ENCODE assay signal across 9 cellular contexts in the genomic region with DNA sequence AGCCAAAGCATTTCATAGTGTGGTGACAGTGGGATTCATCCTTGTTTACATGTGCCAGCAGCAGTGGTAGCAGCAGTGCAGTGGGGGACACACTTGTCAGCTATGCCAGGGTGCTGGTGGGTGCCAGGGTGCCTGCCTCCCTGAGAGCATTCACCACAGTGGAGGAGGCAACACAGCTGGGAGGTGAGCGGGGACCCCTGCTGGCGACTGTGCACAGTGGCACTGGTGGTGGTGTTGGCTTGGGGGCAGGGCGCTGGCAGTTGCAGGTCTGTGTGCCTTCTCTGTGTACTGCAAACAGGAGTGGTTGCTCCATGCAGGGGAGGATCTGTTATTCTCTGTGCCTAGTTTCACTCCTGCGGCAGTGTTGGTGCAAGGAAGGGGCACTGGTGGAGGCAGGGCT. TPM values are rescaled to one million over a fixed set of nuclear protein-coding genes. Genes with fewer than 3 reads are reported as not detected.
DNase-seq lines count a peak whose midpoint lies in the region; ATAC-seq and TF ChIP-seq lines count a peak whose summit lies in the region.
"Had no signal": no experiment of that assay in that cellular context is flagged by ENCODE, and none has a peak within 500 bp of the region (broad histone marks: within the 10 kb centered on the region; RNA-seq: fewer than 3 reads in every experiment).

No MANE protein-coding gene starts in this region.

- H3K23ac ChIP-seq in mesenchymal stem cell (ENCODE audit: low read length in 2 of 2) = peak overlapping the region in 1 of 2 experiments; percentile 70

- H4K91ac ChIP-seq in mesenchymal stem cell (ENCODE audit: low read length) = no peak overlapping the region

- H3K4ac ChIP-seq in mesenchymal stem cell (ENCODE audit: low read depth in 1 of 2, low read length in 2 of 2) = peak overlapping the region in 1 of 2 experiments; percentile 20

- no peak overlapping the region for H2BK5ac ChIP-seq in mesenchymal stem cell (ENCODE audit: low read depth, low read length, poor library complexity, severe bottlenecking)

- peak overlapping the region in 1 of 2 experiments; percentile 35 for H3K14ac ChIP-seq in mesenchymal stem cell (ENCODE audit: low read length in 2 of 2)

- H2BK12ac ChIP-seq in mesenchymal stem cell (ENCODE audit: low read length in 2 of 2) = no peak overlapping the region

- TF ChIP-seq EP300 in transverse colon (IDR thresholded peaks at IDR 0.05; ENCODE audit: low read depth) = no peak

- intact Hi-C loops in right cardiac atrium (cut with DNase I) (no loop called here), transverse colon (cut with DNase I; ENCODE audit: low total_unique reads) (no loop called here)

- no peak overlapping the region for H2BK120ac ChIP-seq in mesenchymal stem cell (ENCODE audit: low read depth, low read length)

- no peak overlapping the region for H3K9ac ChIP-seq in mesenchymal stem cell (ENCODE audit: low read length)

- H4K8ac ChIP-seq in mesenchymal stem cell (ENCODE audit: low read length) = no peak overlapping the region

- no peak overlapping the region for H3K27ac ChIP-seq in right cardiac atrium (ENCODE audit: low read length)
- no peak overlapping the region for H3K27ac ChIP-seq in transverse colon
- no peak overlapping the region for H3K27ac ChIP-seq in mesenchymal stem cell (ENCODE audit: low read length, poor library complexity, severe bottlenecking)

- no peak overlapping the region for H2AFZ ChIP-seq in mesenchymal stem cell (ENCODE audit: low read depth, low read length)

- peaks cover 26% of the 10 kb centered on the region for H3K79me1 ChIP-seq in mesenchymal stem cell (replicated peaks; ENCODE audit: low read length, poor library complexity, severe bottlenecking)

- H3K4me3 ChIP-seq in right cardiac atrium (ENCODE audit: low read length) (no peak overlapping the region), transverse colon (no peak overlapping the region), mesenchymal stem cell (ENCODE audit: insufficient read depth in 1 of 2, low read depth in 1 of 2, low read length in 2 of 2) (no peak overlapping the region)

- no peaks in the 10 kb centered on the region for H3K27me3 ChIP-seq in right cardiac atrium (ENCODE audit: control insufficient read depth, insufficient read depth)
- no peaks in the 10 kb centered on the region for H3K27me3 ChIP-seq in transverse colon
- H3K27me3 ChIP-seq in mesenchymal stem cell (ENCODE audit: control insufficient read depth in 1 of 2, insufficient read depth in 1 of 2, low read length in 2 of 2) = no peaks in the 10 kb centered on the region

- H2BK15ac ChIP-seq in mesenchymal stem cell (ENCODE audit: low read depth, poor library complexity, severe bottlenecking) = no peak overlapping the region

- TF ChIP-seq POLR2A in transverse colon (IDR thresholded peaks at IDR 0.05) = no peak

- H3K36me3 ChIP-seq in transverse colon = peaks cover 0 to 10% (median 3%) of the 10 kb centered on the region in 4 donors
- H3K36me3 ChIP-seq in mesenchymal stem cell (ENCODE audit: control insufficient read depth in 1 of 2, insufficient read depth in 2 of 2, low read depth in 1 of 2, low read length in 2 of 2) = peaks cover 6% of the 10 kb centered on the region in 2 experiments

- no peak overlapping the region for H3K18ac ChIP-seq in mesenchymal stem cell (ENCODE audit: low read depth in 1 of 2, low read length in 2 of 2)

- H2AK5ac ChIP-seq in mesenchymal stem cell (ENCODE audit: low read length, severe bottlenecking) = no peak overlapping the region

- ATAC-seq in right cardiac atrium = peak; percentile 42 to 43
- no peak for ATAC-seq in HG03135 (IDR thresholded peaks at IDR 0.05; ENCODE audit: unreplicated experiment)

- H3K9me3 ChIP-seq in right cardiac atrium (ENCODE audit: control insufficient read depth, low read length) = no peaks in the 10 kb centered on the region
- peaks cover 32 to 39% of the 10 kb centered on the region in 2 donors for H3K9me3 ChIP-seq in transverse colon
- H3K9me3 ChIP-seq in mesenchymal stem cell (ENCODE audit: control insufficient read depth, low read length) = peaks cover 34% of the 10 kb centered on the region

- DNase-seq in ACHN = peak; percentile 11
- peak; percentile 63 for DNase-seq in SK-MEL-5 (ENCODE audit: low read depth, low spot score)
- no peak for DNase-seq in right cardiac atrium
- DNase-seq in hepatic stellate cell (ENCODE audit: low spot score) = no peak
- no peak for DNase-seq in transverse colon
- DNase-seq in mesenchymal stem cell = no peak
- DNase-seq: NCI-H1092 treated with DMSO at 0.1 percent for 48 hours had no signal

- WGBS in right cardiac atrium = 96% methylated on average over 4 of the region's 4 CpGs
- 95% methylated on average over 4 of the region's 4 CpGs; no CpG with 5 or more reads in 1 of the 2 donors for WGBS in transverse colon (ENCODE audit: low coverage in 1 of 2), 2 donors
- WGBS in mesenchymal stem cell = 91% methylated on average over 4 of the region's 4 CpGs

- H3K4me2 ChIP-seq in mesenchymal stem cell (ENCODE audit: low read length, poor library complexity, severe bottlenecking) = no peak overlapping the region

- TF ChIP-seq CTCF in GM12872 (IDR thresholded peaks at IDR 0.05; ENCODE audit: insufficient read depth, low read depth, low read length) (peak; percentile 48; the same call in 2 of the 3 replicates), transverse colon (IDR thresholded peaks at IDR 0.05) (no peak)

- in situ Hi-C loops in ACHN (cut with HindIII; ENCODE audit: low pct_ligation_motif_present, low pct_unique_long_range_greater_than_20kb, low sequenced_read_pairs) (no loop called here), SK-MEL-5 (cut with HindIII; ENCODE audit: low pct_unique_long_range_greater_than_20kb, low sequenced_read_pairs) (no loop called here), transverse colon (cut with MboI; ENCODE audit: low pct_ligation_motif_present in 1 of 4, low pct_unique_long_range_greater_than_20kb in 1 of 4, low sequenced_read_pairs in 3 of 4) (no loop called here)

- no peaks in the 10 kb centered on the region for H3K4me1 ChIP-seq in right cardiac atrium (ENCODE audit: control insufficient read depth, insufficient read depth, low read length)
- no peaks in the 10 kb centered on the region for H3K4me1 ChIP-seq in transverse colon
- H3K4me1 ChIP-seq in mesenchymal stem cell (ENCODE audit: control insufficient read depth, insufficient read depth, low read depth, low read length) = peaks cover 4% of the 10 kb centered on the region

RNA-seq across cellular contexts. Expression of gene CEP63, which starts 41.2 kb away (rescaled TPM):
- total RNA-seq in SK-MEL-5 (2014; rRNA removed; shearing (Covaris generic)) = 32.2 and 34.1 TPM in 2 replicates
- 25.6 and 28.5 TPM in 2 replicates for polyA plus RNA-seq in SK-MEL-5 (2015; cell fraction: cytosol; rRNA removed)
- polyA plus RNA-seq in SK-MEL-5 (2015; cell fraction: nucleus; rRNA removed) = 28.1 and 48.2 TPM in 2 replicates
- 10 to 100 TPM; 31.3 to 41.6 (median 39.4) TPM for total RNA-seq in right cardiac atrium
- polyA plus RNA-seq in right cardiac atrium = 34.6 TPM
- total RNA-seq in transverse colon = 10 to 100 TPM; 12.1 to 29.2 (median 16.9) TPM
- 20.1 TPM for polyA plus RNA-seq in mesenchymal stem cell (2013, experiment 1 of 2)
- polyA plus RNA-seq in mesenchymal stem cell (2013, experiment 2 of 2) = 21.0 TPM

RNA-seq across cellular contexts. Expression of gene ANAPC13, which starts 41.3 kb away (rescaled TPM):
- total RNA-seq in SK-MEL-5 (2014; rRNA removed; shearing (Covaris generic)) = 46.4 and 49.2 TPM in 2 replicates
- 47.6 and 50.8 TPM in 2 replicates for polyA plus RNA-seq in SK-MEL-5 (2015; cell fraction: cytosol; rRNA removed)
- polyA plus RNA-seq in SK-MEL-5 (2015; cell fraction: nucleus; rRNA removed) = 9.0 and 10.8 TPM in 2 replicates
- total RNA-seq in right cardiac atrium = 10 to 100 TPM; 75.6 to 95.8 (median 81.3) TPM
- 87.7 TPM for polyA plus RNA-seq in right cardiac atrium
- total RNA-seq in transverse colon = 10 to 100 TPM in 3 of 4 donors, 1 to 10 TPM in 1; 5.6 to 81.0 (median 29.3) TPM
- 54.1 TPM for polyA plus RNA-seq in mesenchymal stem cell (2013, experiment 1 of 2)
- polyA plus RNA-seq in mesenchymal stem cell (2013, experiment 2 of 2) = 56.0 TPM

Comparison
In these comparisons a context has a peak if more than half of its experiments do, and no peak if none do; other contexts are left out.
1. DNase-seq: peak in ACHN (single experiment) and SK-MEL-5 (single experiment); none in right cardiac atrium (0 of 3), hepatic stellate cell (single experiment), transverse colon (single experiment) and mesenchymal stem cell (single experiment).